13 cellular contexts compared by ENCODE assay signal in genomic region chr13:111165611-111166010, GRCh38. TPM values are rescaled to one million over a fixed set of nuclear protein-coding genes. Genes with fewer than 3 reads are reported as not detected.
DNase-seq lines count a peak whose midpoint lies in the region; ATAC-seq, FAIRE-seq and TF ChIP-seq lines count a peak whose summit lies in the region.
"Had no signal": no experiment of that assay in that cellular context is flagged by ENCODE, and none has a peak within 500 bp of the region (broad histone marks: within the 10 kb centered on the region; RNA-seq: fewer than 3 reads in every experiment).

No MANE protein-coding gene starts in this region.

- peak overlapping the region; percentile 29 to 81 for H3K27ac Mint-ChIP-seq in effector memory CD8-positive, alpha-beta T cell

- intact Hi-C loops in Right ventricle myocardium inferior (cut with DNase I) = no loop called here

- no peak for TF ChIP-seq POLR2A in H54 (IDR thresholded peaks at IDR 0.05; ENCODE audit: low read depth, low read length)

- peak; percentile 69 for DNase-seq in GM12865 (ENCODE audit: low read depth)
- no peak for DNase-seq in effector memory CD8-positive, alpha-beta T cell
- DNase-seq in SIG-M5 (lab: John Stamatoyannopoulos, UW) = no peak
- DNase-seq in dermis blood vessel endothelial cell = no peak
- DNase-seq in Right ventricle myocardium inferior (ENCODE audit: missing footprints) = no peak
- DNase-seq in H54 (ENCODE audit: insufficient read length, low spot score) = no peak
- DNase-seq: erythroblast; NCI-H2107; stimulated activated CD4-positive, alpha-beta T cell treated with anti-CD3 and anti-CD28 coated beads, Interleukin-4, amount 100 ng/mL, for 24 hours had no signal

- ATAC-seq in GM19468 (IDR thresholded peaks at IDR 0.05; ENCODE audit: extremely low read depth, unreplicated experiment) (peak; percentile 54), HG03060 (IDR thresholded peaks at IDR 0.05; ENCODE audit: low read depth, unreplicated experiment) (peak; percentile 33), Right ventricle myocardium inferior (no peak)
- ATAC-seq in effector memory CD8-positive, alpha-beta T cell (replicated peaks) = no peak

- H3K9me3 Mint-ChIP-seq in effector memory CD8-positive, alpha-beta T cell = no peaks in the 10 kb centered on the region

- no peak for TF ChIP-seq CTCF in GM12865 (IDR thresholded peaks at IDR 0.05; ENCODE audit: insufficient read depth, low read depth, low read length, missing control alignments)

- H3K4me3 Mint-ChIP-seq in effector memory CD8-positive, alpha-beta T cell = peak overlapping the region in 1 of 2 donors; percentile 57

- FAIRE-seq in H54 (lab: Jason Lieb, UNC) = no peak
- FAIRE-seq: astrocyte had no signal

- H3K36me3 Mint-ChIP-seq in effector memory CD8-positive, alpha-beta T cell (ENCODE audit: insufficient read depth) = peaks cover 21% of the 10 kb centered on the region

- peaks cover 38 to 57% of the 10 kb centered on the region in 2 donors for H3K4me1 Mint-ChIP-seq in effector memory CD8-positive, alpha-beta T cell (ENCODE audit: low read depth in 2 of 2)

- no peak overlapping the region for H3K4me3 ChIP-seq in GM12865 (ENCODE audit: low read depth, low read length)
- H3K4me3 ChIP-seq: thoracic aorta had no signal

- no peaks in the 10 kb centered on the region for H3K27me3 Mint-ChIP-seq in effector memory CD8-positive, alpha-beta T cell

RNA-seq across cellular contexts. Expression of gene ARHGEF7, which starts 50.5 kb away (rescaled TPM):
- total RNA-seq in dermis blood vessel endothelial cell (278 and 307 TPM in 2 replicates), Right ventricle myocardium inferior (50.6 TPM)

Comparison
In these comparisons a context has a peak if more than half of its experiments do, and no peak if none do; other contexts are left out.
1. ATAC-seq: peak in GM19468 (single experiment) and HG03060 (single experiment); none in effector memory CD8-positive, alpha-beta T cell (single experiment) and Right ventricle myocardium inferior (single experiment).